Comparison of ENCODE assay signal across 3 cellular contexts in the genomic region with DNA sequence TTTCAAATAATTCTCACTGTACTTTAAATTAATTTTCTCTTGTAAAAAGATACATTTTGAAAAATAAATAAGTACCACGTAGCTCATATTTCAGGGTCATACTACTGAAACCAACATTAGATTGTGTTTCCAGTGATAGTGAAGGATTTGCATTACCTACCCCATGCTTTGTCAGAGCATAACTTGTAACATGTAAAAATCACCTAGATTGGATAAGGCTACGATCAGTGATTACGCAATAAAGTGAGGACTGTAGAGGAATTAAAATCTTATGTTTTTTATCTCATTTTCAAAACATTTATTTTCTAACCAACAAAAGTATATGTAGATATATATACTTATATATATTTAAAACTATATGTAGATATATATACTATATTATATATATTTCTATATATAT.
TF ChIP-seq lines count a peak whose summit lies in the region.

No MANE protein-coding gene starts in this region.

TF ChIP-seq in HepG2, 621 proteins besides CTCF, POLR2A, EP300 and RAD21:
- no peak for TF ChIP-seq ZNF20 (CRISPR knock-in tag; IDR thresholded peaks at IDR 0.05)
- TF ChIP-seq CEBPG (CRISPR knock-in tag; IDR thresholded peaks at IDR 0.05): peak; percentile 28; the same call in 1 of the 2 replicates
- peak; percentile 90 for TF ChIP-seq CEBPB (IDR thresholded peaks at IDR 0.05; ENCODE audit: borderline replicate concordance, low read depth, low read length)
TF ChIP-seq in HepG2: peak in this region for 2.

TF ChIP-seq in IMR-90, 13 proteins besides CTCF, POLR2A, EP300 and RAD21:
- TF ChIP-seq MXI1 (IDR thresholded peaks at IDR 0.05; ENCODE audit: borderline replicate concordance, low read depth, low read length): no peak
- TF ChIP-seq CEBPB (IDR thresholded peaks at IDR 0.05; ENCODE audit: low read depth, low read length): peak; percentile 96
- TF ChIP-seq FOS (IDR thresholded peaks at IDR 0.05; ENCODE audit: low read depth, low read length): no peak
- TF ChIP-seq RCOR1 (IDR thresholded peaks at IDR 0.05; ENCODE audit: insufficient replicate concordance, low read length): no peak
- TF ChIP-seq MAFK (IDR thresholded peaks at IDR 0.05; ENCODE audit: low read depth, low read length): no peak
- TF ChIP-seq MAZ (IDR thresholded peaks at IDR 0.05; ENCODE audit: borderline replicate concordance, low read depth, low read length): no peak

TF ChIP-seq in K562, 482 proteins besides CTCF, POLR2A, EP300 and RAD21:
- no peak for TF ChIP-seq KDM1A (IDR thresholded peaks at IDR 0.05)
- no peak for TF ChIP-seq CBFB (CRISPR knock-in tag; IDR thresholded peaks at IDR 0.05)
- no peak for TF ChIP-seq ZNF507 (tag; conservative IDR thresholded peaks at IDR 0.05)
- no peak for TF ChIP-seq HDAC8 (tag; IDR thresholded peaks at IDR 0.05)
- TF ChIP-seq MCM5 (IDR thresholded peaks at IDR 0.05; ENCODE audit: low read depth): no peak
- TF ChIP-seq CEBPB (tag; IDR thresholded peaks at IDR 0.05): peak; percentile 85
- TF ChIP-seq, protein P1, sequence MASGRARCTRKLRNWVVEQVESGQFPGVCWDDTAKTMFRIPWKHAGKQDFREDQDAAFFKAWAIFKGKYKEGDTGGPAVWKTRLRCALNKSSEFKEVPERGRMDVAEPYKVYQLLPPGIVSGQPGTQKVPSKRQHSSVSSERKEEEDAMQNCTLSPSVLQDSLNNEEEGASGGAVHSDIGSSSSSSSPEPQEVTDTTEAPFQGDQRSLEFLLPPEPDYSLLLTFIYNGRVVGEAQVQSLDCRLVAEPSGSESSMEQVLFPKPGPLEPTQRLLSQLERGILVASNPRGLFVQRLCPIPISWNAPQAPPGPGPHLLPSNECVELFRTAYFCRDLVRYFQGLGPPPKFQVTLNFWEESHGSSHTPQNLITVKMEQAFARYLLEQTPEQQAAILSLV (tag; IDR thresholded peaks at IDR 0.05): 0 out of 2 replicates have a peak, but pooled peaks have one; percentile 41
- TF ChIP-seq CEBPG (CRISPR knock-in tag; IDR thresholded peaks at IDR 0.05): no peak
- TF ChIP-seq CEBPG (tag; conservative IDR thresholded peaks at IDR 0.05 in 1 of 2, IDR thresholded peaks at IDR 0.05 in 1 of 2): peak; percentile 35 to 96; a peak in 3 of 4 replicates
- TF ChIP-seq NCOR1 (IDR thresholded peaks at IDR 0.05): no peak
- no peak for TF ChIP-seq TCF7 (IDR thresholded peaks at IDR 0.05; ENCODE audit: borderline replicate concordance)
- TF ChIP-seq, protein P2, sequence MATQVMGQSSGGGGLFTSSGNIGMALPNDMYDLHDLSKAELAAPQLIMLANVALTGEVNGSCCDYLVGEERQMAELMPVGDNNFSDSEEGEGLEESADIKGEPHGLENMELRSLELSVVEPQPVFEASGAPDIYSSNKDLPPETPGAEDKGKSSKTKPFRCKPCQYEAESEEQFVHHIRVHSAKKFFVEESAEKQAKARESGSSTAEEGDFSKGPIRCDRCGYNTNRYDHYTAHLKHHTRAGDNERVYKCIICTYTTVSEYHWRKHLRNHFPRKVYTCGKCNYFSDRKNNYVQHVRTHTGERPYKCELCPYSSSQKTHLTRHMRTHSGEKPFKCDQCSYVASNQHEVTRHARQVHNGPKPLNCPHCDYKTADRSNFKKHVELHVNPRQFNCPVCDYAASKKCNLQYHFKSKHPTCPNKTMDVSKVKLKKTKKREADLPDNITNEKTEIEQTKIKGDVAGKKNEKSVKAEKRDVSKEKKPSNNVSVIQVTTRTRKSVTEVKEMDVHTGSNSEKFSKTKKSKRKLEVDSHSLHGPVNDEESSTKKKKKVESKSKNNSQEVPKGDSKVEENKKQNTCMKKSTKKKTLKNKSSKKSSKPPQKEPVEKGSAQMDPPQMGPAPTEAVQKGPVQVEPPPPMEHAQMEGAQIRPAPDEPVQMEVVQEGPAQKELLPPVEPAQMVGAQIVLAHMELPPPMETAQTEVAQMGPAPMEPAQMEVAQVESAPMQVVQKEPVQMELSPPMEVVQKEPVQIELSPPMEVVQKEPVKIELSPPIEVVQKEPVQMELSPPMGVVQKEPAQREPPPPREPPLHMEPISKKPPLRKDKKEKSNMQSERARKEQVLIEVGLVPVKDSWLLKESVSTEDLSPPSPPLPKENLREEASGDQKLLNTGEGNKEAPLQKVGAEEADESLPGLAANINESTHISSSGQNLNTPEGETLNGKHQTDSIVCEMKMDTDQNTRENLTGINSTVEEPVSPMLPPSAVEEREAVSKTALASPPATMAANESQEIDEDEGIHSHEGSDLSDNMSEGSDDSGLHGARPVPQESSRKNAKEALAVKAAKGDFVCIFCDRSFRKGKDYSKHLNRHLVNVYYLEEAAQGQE (CRISPR knock-in tag; IDR thresholded peaks at IDR 0.05; ENCODE audit: low read depth): no peak
- TF ChIP-seq FOXK1 (CRISPR knock-in tag; IDR thresholded peaks at IDR 0.05; ENCODE audit: borderline replicate concordance): no peak
- TF ChIP-seq GTF2F1 (IDR thresholded peaks at IDR 0.05; ENCODE audit: low read depth, low read length): no peak
